ENCODE assay signal across 30 cellular contexts in genomic region chr12:112275836-112276235, GRCh38.
"Had no signal": no experiment of that assay in that cellular context is flagged by ENCODE, and none has a peak within 500 bp of the region (broad histone marks: within the 10 kb centered on the region; RNA-seq: fewer than 3 reads in every experiment).

No MANE protein-coding gene starts in this region.

- DNase-seq: activated CD4-positive, alpha-beta memory T cell treated with anti-CD3 and anti-CD28 coated beads, Interleukin-2, amount 10 ng/mL, durations not matched to agents 7 days and 5 days; activated CD4-positive, alpha-beta T cell treated with anti-CD3 and anti-CD28 coated beads for 1 hour; activated CD4-positive, alpha-beta T cell treated with anti-CD3 and anti-CD28 coated beads for 36 hours; activated CD4-positive, alpha-beta T cell treated with anti-CD3 and anti-CD28 coated beads for 48 hours; activated CD4-positive, alpha-beta T cell treated with anti-CD3 and anti-CD28 coated beads, Interleukin-2, amount 10 ng/mL, durations not matched to agents 7 days and 5 days; activated CD4-positive, alpha-beta T cell treated with anti-CD3 and anti-CD28 coated beads, Interleukin-2, amount 50 U/mL, for 48 hours; activated CD4-positive, CD25-positive, alpha-beta regulatory T cell; activated CD8-positive, alpha-beta memory T cell treated with anti-CD3 and anti-CD28 coated beads for 24 hours; activated CD8-positive, alpha-beta memory T cell treated with anti-CD3 and anti-CD28 coated beads, Interleukin-2, amount 10 ng/mL, durations not matched to agents 7 days and 5 days; activated CD8-positive, alpha-beta memory T cell treated with anti-CD3 and anti-CD28 coated beads, Interleukin-2, amount 50 U/mL, for 48 hours; activated CD8-positive, alpha-beta T cell treated with anti-CD3 and anti-CD28 coated beads, Interleukin-2, amount 10 ng/mL, durations not matched to agents 7 days and 5 days; activated effector memory CD4-positive, alpha-beta T cell treated with Interleukin-2 at 50 U/mL for 16 hours; activated gamma-delta T cell; activated naive CD4-positive, alpha-beta T cell treated with anti-CD3 and anti-CD28 coated beads, Interleukin-2, amount 10 ng/mL, durations not matched to agents 7 days and 5 days; activated naive CD4-positive, alpha-beta T cell treated with Interleukin-2 at 50 U/mL for 16 hours; activated naive CD8-positive, alpha-beta T cell treated with anti-CD3 and anti-CD28 coated beads, Interleukin-2, amount 10 ng/mL, durations not matched to agents 7 days and 5 days; activated naive CD8-positive, alpha-beta T cell treated with anti-CD3 and anti-CD28 coated beads, Interleukin-2, amount 50 U/mL, for 24 hours; activated T-cell treated with anti-CD3 and anti-CD28 coated beads, Interleukin-2, amount 50 U/mL, for 24 hours; activated T-cell treated with anti-CD3 and anti-CD28 coated beads, Interleukin-2, amount 50 U/mL, for 48 hours; amygdala; caudate nucleus; cerebellar nuclear complex; T-helper 1 cell; T-helper 2 cell; T-helper 9 cell; WERI-Rb-1 had no signal

- H3K4me1 ChIP-seq: ascending aorta had no signal

- H3K9me3 ChIP-seq: ascending aorta had no signal

- H3K4me3 ChIP-seq: ascending aorta, cardiac muscle cell had no signal

- H3K27ac ChIP-seq: ascending aorta, cardiac muscle cell, WERI-Rb-1 had no signal

- H3K27me3 ChIP-seq: ascending aorta, cardiac muscle cell had no signal

- FAIRE-seq: bronchial epithelial cell, TTC549 had no signal
